23 cellular contexts compared by ENCODE assay signal in the genomic region with DNA sequence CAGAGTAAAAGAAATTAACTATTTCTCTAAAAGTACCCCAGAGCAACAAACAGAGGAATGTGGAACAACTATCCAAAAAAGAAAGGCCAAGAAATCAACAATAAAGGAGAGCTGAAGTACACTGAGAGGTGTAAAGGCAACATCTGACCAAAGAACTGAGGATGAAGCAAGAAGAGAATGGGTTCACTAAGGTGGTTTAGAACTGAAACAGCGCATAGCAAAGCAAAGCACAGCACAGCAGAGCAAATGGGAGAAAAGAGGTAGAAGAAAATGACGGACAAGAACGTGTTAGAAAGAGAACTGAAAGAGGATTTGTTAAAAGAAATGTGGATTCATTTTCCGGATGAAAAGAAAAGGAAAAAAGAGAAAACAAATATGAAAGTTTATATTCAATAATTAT. TPM values are rescaled to one million over a fixed set of nuclear protein-coding genes. Genes with fewer than 3 reads are reported as not detected.
DNase-seq lines count a peak whose midpoint lies in the region; ATAC-seq and TF ChIP-seq lines count a peak whose summit lies in the region.
"Had no signal": no experiment of that assay in that cellular context is flagged by ENCODE, and none has a peak within 500 bp of the region (broad histone marks: within the 10 kb centered on the region; RNA-seq: fewer than 3 reads in every experiment).

No MANE protein-coding gene starts in this region.

- peak overlapping the region; percentile 47 for H3K4me3 ChIP-seq in endocrine pancreas (ENCODE audit: control insufficient read depth, insufficient read depth, low read length)
- no peak overlapping the region for H3K4me3 ChIP-seq in OCI-LY7 (ENCODE audit: low read depth, low read length, poor library complexity, severe bottlenecking)
- no peak overlapping the region for H3K4me3 ChIP-seq in right atrium auricular region
- H3K4me3 ChIP-seq: SJSA1, tibial nerve had no signal

- peaks cover 7% of the 10 kb centered on the region for H3K36me3 Mint-ChIP-seq in activated naive CD8-positive, alpha-beta T cell treated with anti-CD3 and anti-CD28 coated beads, Interleukin-2, amount 10 ng/mL, durations not matched to agents 7 days and 5 days
- H3K36me3 Mint-ChIP-seq in activated naive CD8-positive, alpha-beta T cell treated with anti-CD3 and anti-CD28 coated beads for 36 hours: peaks cover 13% of the 10 kb centered on the region

- H3K9me3 ChIP-seq in KOPT-K1 (ENCODE audit: insufficient read depth, low read length, poor library complexity, severe bottlenecking): no peaks in the 10 kb centered on the region
- H3K9me3 ChIP-seq in endocrine pancreas (ENCODE audit: control insufficient read depth, low read length): no peaks in the 10 kb centered on the region
- H3K9me3 ChIP-seq in OCI-LY7 (ENCODE audit: low read length): no peaks in the 10 kb centered on the region
- H3K9me3 ChIP-seq in right atrium auricular region: no peaks in the 10 kb centered on the region
- H3K9me3 ChIP-seq: SJSA1, tibial nerve had no signal

- H3K9me2 ChIP-seq in OCI-LY7 (ENCODE audit: insufficient read depth, low read length): no peaks in the 10 kb centered on the region

- no peaks in the 10 kb centered on the region for H3K27me3 Mint-ChIP-seq in activated naive CD8-positive, alpha-beta T cell treated with anti-CD3 and anti-CD28 coated beads, Interleukin-2, amount 10 ng/mL, durations not matched to agents 7 days and 5 days
- H3K27me3 Mint-ChIP-seq in activated naive CD8-positive, alpha-beta T cell treated with anti-CD3 and anti-CD28 coated beads for 36 hours: no peaks in the 10 kb centered on the region
- H3K27me3 Mint-ChIP-seq: CD4-positive, alpha-beta memory T cell had no signal

- CTCF ChIA-PET in OCI-LY7 (lab: Charles Lee; ENCODE audit: unreplicated experiment): no interaction called here

- peak overlapping the region; percentile 31 for H3K27ac ChIP-seq in KOPT-K1 (ENCODE audit: low read depth, low read length, poor library complexity, severe bottlenecking)
- no peak overlapping the region for H3K27ac ChIP-seq in OCI-LY7 (ENCODE audit: low read depth, low read length, poor library complexity, severe bottlenecking)
- no peak overlapping the region for H3K27ac ChIP-seq in right atrium auricular region
- H3K27ac ChIP-seq: foreskin keratinocyte, SJSA1, tibial nerve had no signal

- H2AFZ ChIP-seq in OCI-LY7 (ENCODE audit: low read length): no peak overlapping the region

- no peak for DNase-seq in activated naive CD8-positive, alpha-beta T cell treated with anti-CD3 and anti-CD28 coated beads, Interleukin-2, amount 10 ng/mL, durations not matched to agents 7 days and 5 days
- no peak for DNase-seq in activated naive CD8-positive, alpha-beta T cell treated with anti-CD3 and anti-CD28 coated beads for 36 hours
- no peak for DNase-seq in middle frontal gyrus (ENCODE audit: extremely low spot score, low spot score)
- DNase-seq in OCI-LY7 (ENCODE audit: low spot score): no peak
- DNase-seq in right atrium auricular region (ENCODE audit: low spot score): no peak
- DNase-seq: activated CD4-positive, alpha-beta T cell treated with anti-CD3 and anti-CD28 coated beads for 4 hours; activated naive CD4-positive, alpha-beta T cell treated with Interleukin-2 at 50 U/mL for 16 hours; CD4-positive, alpha-beta memory T cell; cortex of kidney; DMS53; foreskin keratinocyte; H7; left cardiac atrium; NCI-H1092; NCI-H2081; NCI-H524; stimulated activated naive CD4-positive, alpha-beta T cell treated with Interleukin-2 at 50 U/mL for 16 hours; T1000 had no signal

- H3K4me1 Mint-ChIP-seq in activated naive CD8-positive, alpha-beta T cell treated with anti-CD3 and anti-CD28 coated beads, Interleukin-2, amount 10 ng/mL, durations not matched to agents 7 days and 5 days: peaks cover 12% of the 10 kb centered on the region
- H3K4me1 Mint-ChIP-seq in activated naive CD8-positive, alpha-beta T cell treated with anti-CD3 and anti-CD28 coated beads for 36 hours: peaks cover 27% of the 10 kb centered on the region

- H3K27me3 ChIP-seq in endocrine pancreas (ENCODE audit: control insufficient read depth, insufficient read depth, low read length): no peaks in the 10 kb centered on the region
- H3K27me3 ChIP-seq in right atrium auricular region: no peaks in the 10 kb centered on the region
- H3K27me3 ChIP-seq: foreskin keratinocyte, SJSA1, tibial nerve had no signal

- TF ChIP-seq CTCF in OCI-LY7 (conservative IDR thresholded peaks at IDR 0.05; ENCODE audit: low read length) (no peak), right atrium auricular region (IDR thresholded peaks at IDR 0.05) (no peak)

- H3K4me2 ChIP-seq in OCI-LY7 (ENCODE audit: low read length): no peak overlapping the region

- POLR2A ChIA-PET in activated naive CD8-positive, alpha-beta T cell treated with anti-CD3 and anti-CD28 coated beads, Interleukin-2, amount 10 ng/mL, durations not matched to agents 7 days and 5 days (lab: Charles Lee): no interaction called here
- POLR2A ChIA-PET in OCI-LY7 (lab: Charles Lee): no interaction called here

- H3K79me2 ChIP-seq in OCI-LY7 (ENCODE audit: insufficient read depth, low read depth, low read length): peaks cover 8% of the 10 kb centered on the region; the same call in 1 of the 2 replicates

- peak overlapping the region; percentile 17 for H3K27ac Mint-ChIP-seq in activated naive CD8-positive, alpha-beta T cell treated with anti-CD3 and anti-CD28 coated beads, Interleukin-2, amount 10 ng/mL, durations not matched to agents 7 days and 5 days
- H3K27ac Mint-ChIP-seq in activated naive CD8-positive, alpha-beta T cell treated with anti-CD3 and anti-CD28 coated beads for 36 hours: no peak overlapping the region

- H3K36me3 ChIP-seq in KOPT-K1 (ENCODE audit: insufficient read depth, low read length): no peaks in the 10 kb centered on the region
- H3K36me3 ChIP-seq in endocrine pancreas (ENCODE audit: control insufficient read depth, insufficient read depth, low read length): no peaks in the 10 kb centered on the region
- peaks cover 2% of the 10 kb centered on the region; the same call in 1 of the 2 replicates for H3K36me3 ChIP-seq in OCI-LY7 (ENCODE audit: insufficient read depth, low read length)
- H3K36me3 ChIP-seq in right atrium auricular region: no peaks in the 10 kb centered on the region
- H3K36me3 ChIP-seq: SJSA1, tibial nerve had no signal

- no peak for ATAC-seq in activated naive CD8-positive, alpha-beta T cell treated with anti-CD3 and anti-CD28 coated beads, Interleukin-2, amount 10 ng/mL, durations not matched to agents 7 days and 5 days (ENCODE audit: low read depth)
- ATAC-seq in HG03432 (IDR thresholded peaks at IDR 0.05; ENCODE audit: unreplicated experiment): no peak
- ATAC-seq: foreskin keratinocyte, left cardiac atrium had no signal

- intact Hi-C loops in OCI-LY7 (cut with micrococcal nuclease; ENCODE audit: unreplicated experiment): no loop called here

- no peaks in the 10 kb centered on the region for H3K9me3 Mint-ChIP-seq in activated naive CD8-positive, alpha-beta T cell treated with anti-CD3 and anti-CD28 coated beads, Interleukin-2, amount 10 ng/mL, durations not matched to agents 7 days and 5 days
- H3K9me3 Mint-ChIP-seq in activated naive CD8-positive, alpha-beta T cell treated with anti-CD3 and anti-CD28 coated beads for 36 hours: no peaks in the 10 kb centered on the region
- H3K9me3 Mint-ChIP-seq: CD4-positive, alpha-beta memory T cell had no signal

- H4K20me1 ChIP-seq in OCI-LY7 (ENCODE audit: insufficient read depth, low read length): no peaks in the 10 kb centered on the region

- H3K4me3 Mint-ChIP-seq in activated naive CD8-positive, alpha-beta T cell treated with anti-CD3 and anti-CD28 coated beads, Interleukin-2, amount 10 ng/mL, durations not matched to agents 7 days and 5 days: peak overlapping the region; percentile 30
- no peak overlapping the region for H3K4me3 Mint-ChIP-seq in activated naive CD8-positive, alpha-beta T cell treated with anti-CD3 and anti-CD28 coated beads for 36 hours

- no peak overlapping the region for H3K9ac ChIP-seq in endocrine pancreas (ENCODE audit: control insufficient read depth, insufficient read depth, low read length)

- BruUV-seq in OCI-LY7 (replicated peaks; lab: Mats Ljungman, UMichigan): no TSS peak

- peaks cover 47% of the 10 kb centered on the region for H3K4me1 ChIP-seq in endocrine pancreas (ENCODE audit: control insufficient read depth, insufficient read depth, low read length)
- no peaks in the 10 kb centered on the region for H3K4me1 ChIP-seq in OCI-LY7 (ENCODE audit: insufficient read depth, low read length, poor library complexity, severe bottlenecking)
- H3K4me1 ChIP-seq in right atrium auricular region: peaks cover 0 to 10% of the 10 kb centered on the region in 2 donors
- H3K4me1 ChIP-seq: foreskin keratinocyte, SJSA1 had no signal

RNA-seq across cellular contexts. Expression of gene RFX3, which starts 25.8 kb away (rescaled TPM):
- 10 to 100 TPM; 13.5 to 16.2 TPM for total RNA-seq in activated naive CD8-positive, alpha-beta T cell treated with anti-CD3 and anti-CD28 coated beads, Interleukin-2, amount 10 ng/mL, durations not matched to agents 7 days and 5 days
- 10 to 100 TPM; 10.1 to 10.4 TPM for total RNA-seq in activated naive CD8-positive, alpha-beta T cell treated with anti-CD3 and anti-CD28 coated beads for 36 hours
- 6.9 and 11.5 TPM in 2 replicates for total RNA-seq in OCI-LY7 (2014; rRNA removed; shearing (Covaris generic))
- total RNA-seq in OCI-LY7 (2022) (18.1 and 22.4 TPM in 2 replicates), right atrium auricular region (1 to 10 TPM; 2.2 to 2.7 TPM)
